ENCODE assay signal across 8 cellular contexts in genomic region chr6:157323114-157323923, GRCh38. TPM values are rescaled to one million over a fixed set of nuclear protein-coding genes. Genes with fewer than 3 reads are reported as not detected.
DNase-seq lines count a peak whose midpoint lies in the region; ATAC-seq and TF ChIP-seq lines count a peak whose summit lies in the region.

Gene TMEM242, minus strand, starts transcription at chr6:157323519. Its CDS starts 20 bp downstream, at chr6:157323499.

- H3K27me3 ChIP-seq in DOHH2 (ENCODE audit: control insufficient read depth, low read length) (peaks cover 17% of the 10 kb centered on the region), neutrophil (peaks cover 32% of the 10 kb centered on the region)

- H3K4me3 ChIP-seq in DOHH2 (ENCODE audit: low read length) (peak within 1 kb of the TSS; percentile 95), fibroblast of villous mesenchyme (ENCODE audit: low read depth, low read length) (peak within 1 kb of the TSS; percentile 96), neutrophil (ENCODE audit: low read depth in 1 of 2, low read length in 1 of 2) (peak within 1 kb of the TSS; percentile 71 to 77)

- H4K20me1 ChIP-seq in DOHH2 (ENCODE audit: control insufficient read depth, insufficient read depth, low read depth, low read length): no peaks in the 10 kb centered on the region

- H3K9me2 ChIP-seq in DOHH2 (replicated peaks; ENCODE audit: control insufficient read depth, low read length): no peaks in the 10 kb centered on the region

- H3K36me3 ChIP-seq in DOHH2 (ENCODE audit: control insufficient read depth, low read length) (peaks cover 10% of the 10 kb centered on the region), neutrophil (no peaks in the 10 kb centered on the region)

- peak; percentile 83 for ATAC-seq in GM21786 (IDR thresholded peaks at IDR 0.05; ENCODE audit: unreplicated experiment)

- H3F3A ChIP-seq in DOHH2 (ENCODE audit: control insufficient read depth, insufficient read depth): no peaks in the 10 kb centered on the region

- peaks cover 17% of the 10 kb centered on the region for H3K79me2 ChIP-seq in DOHH2 (ENCODE audit: control insufficient read depth, low read length)

- peak within 1 kb of the TSS; percentile 82 for H3K4me2 ChIP-seq in DOHH2 (ENCODE audit: low read length)

- H3K27ac ChIP-seq in DOHH2 (ENCODE audit: low read depth, low read length): no peak within 1 kb of the TSS
- peak within 1 kb of the TSS; percentile 80 for H3K27ac ChIP-seq in neutrophil
- peak within 1 kb of the TSS; percentile 93 for H3K27ac ChIP-seq in temporal lobe (ENCODE audit: low read depth, low read length)

- peak; percentile 52 for TF ChIP-seq CTCF in DOHH2 (IDR thresholded peaks at IDR 0.05; ENCODE audit: low read depth, low read length, poor library complexity, severe bottlenecking)
- peak; percentile 41 for TF ChIP-seq CTCF in fibroblast of villous mesenchyme (IDR thresholded peaks at IDR 0.05; ENCODE audit: insufficient read depth, low read depth, low read length)
- TF ChIP-seq CTCF in neutrophil (IDR thresholded peaks at IDR 0.05): peak; percentile 19

- DNase-seq in LHCN-M2 (ENCODE audit: low read depth): peak; percentile 91
- peak; percentile 97 to 98 for DNase-seq in activated T-cell treated with anti-CD3 and anti-CD28 coated beads, Interleukin-2, amount 50 U/mL, for 48 hours
- DNase-seq in fibroblast of villous mesenchyme (ENCODE audit: low read depth): peak; percentile 95
- no peak for DNase-seq in OCI-M1 (lab: John Stamatoyannopoulos, UW)

- no peaks in the 10 kb centered on the region for H3K9me3 ChIP-seq in DOHH2 (ENCODE audit: control insufficient read depth, insufficient read depth, low read length)
- H3K9me3 ChIP-seq in neutrophil: no peaks in the 10 kb centered on the region

- H3K4me1 ChIP-seq in DOHH2 (ENCODE audit: control insufficient read depth, low read length) (peaks cover 11% of the 10 kb centered on the region), neutrophil (ENCODE audit: control insufficient read depth in 1 of 2, insufficient read depth in 1 of 2, low read depth in 1 of 2, low read length in 1 of 2) (peaks cover 6 to 14% of the 10 kb centered on the region in 2 experiments)

RNA-seq across cellular contexts. Expression of gene TMEM242, which starts in this region (rescaled TPM):
- total RNA-seq in LHCN-M2 (2014; rRNA removed) (4.7 and 5.5 TPM in 2 replicates), fibroblast of villous mesenchyme (3.9 and 4.3 TPM in 2 replicates), temporal lobe (11.6 TPM)
- 4.4 TPM for polyA plus RNA-seq in LHCN-M2 (2012)
